1 cellular context compared by ENCODE assay signal in the genomic region with DNA sequence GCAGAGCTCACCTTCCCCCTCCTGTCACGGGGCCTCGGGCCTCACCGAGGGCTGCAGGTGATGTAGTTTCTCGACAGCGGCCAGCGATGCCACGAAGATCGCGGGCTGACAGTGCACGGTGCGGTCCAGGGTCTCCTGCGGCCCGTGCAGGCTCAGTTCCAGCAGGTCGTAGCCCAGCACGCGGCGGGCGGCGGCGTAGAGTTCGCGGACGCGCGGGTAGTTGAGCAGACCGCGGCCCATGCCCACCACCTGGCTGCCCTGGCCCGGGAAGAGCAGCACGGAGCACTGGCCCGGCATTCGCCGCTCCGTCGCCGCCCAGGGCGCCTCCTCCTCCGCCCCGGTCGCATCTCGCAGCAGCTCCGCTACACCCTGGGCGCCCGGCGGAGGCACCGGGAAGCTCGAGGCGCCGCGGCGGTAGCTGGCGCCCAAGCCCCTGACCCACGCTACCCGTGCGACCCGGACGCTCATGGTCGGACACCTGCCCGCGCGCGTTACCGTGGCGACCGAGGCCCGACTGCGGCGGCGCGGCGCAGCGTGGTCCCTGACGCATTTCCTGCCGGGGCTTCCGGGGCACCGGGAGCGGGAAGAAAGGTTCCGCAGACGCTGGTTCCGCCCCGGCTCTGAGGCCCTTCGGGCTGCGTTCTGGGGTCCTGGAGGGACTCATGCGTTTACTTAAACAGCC.
TF ChIP-seq lines count a peak whose summit lies in the region.

A gene with protein sequence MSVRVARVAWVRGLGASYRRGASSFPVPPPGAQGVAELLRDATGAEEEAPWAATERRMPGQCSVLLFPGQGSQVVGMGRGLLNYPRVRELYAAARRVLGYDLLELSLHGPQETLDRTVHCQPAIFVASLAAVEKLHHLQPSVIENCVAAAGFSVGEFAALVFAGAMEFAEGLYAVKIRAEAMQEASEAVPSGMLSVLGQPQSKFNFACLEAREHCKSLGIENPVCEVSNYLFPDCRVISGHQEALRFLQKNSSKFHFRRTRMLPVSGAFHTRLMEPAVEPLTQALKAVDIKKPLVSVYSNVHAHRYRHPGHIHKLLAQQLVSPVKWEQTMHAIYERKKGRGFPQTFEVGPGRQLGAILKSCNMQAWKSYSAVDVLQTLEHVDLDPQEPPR (minus strand): TSS at position 518 of the 682 bp plus-strand sequence. CDS start 50 bp downstream, at position 468.

TF ChIP-seq in HEK293, 187 proteins besides CTCF, POLR2A, EP300 and RAD21 (continued from another document):
- TF ChIP-seq ZNF48 (tag by site-specific recombination; IDR thresholded peaks at IDR 0.05) (no peak), GLIS1 (tag by site-specific recombination; IDR thresholded peaks at IDR 0.05) (0 out of 2 replicates have a peak, but pooled peaks have one; percentile 6), ZNF239 (tag by site-specific recombination; IDR thresholded peaks at IDR 0.05) (no peak), ZNF473 (tag by site-specific recombination; IDR thresholded peaks at IDR 0.05) (no peak), ZNF354C (tag by site-specific recombination; IDR thresholded peaks at IDR 0.05; ENCODE audit: borderline replicate concordance, low read depth) (no peak), KLF8 (tag by site-specific recombination; IDR thresholded peaks at IDR 0.05) (peak; percentile 61; the same call in 1 of the 2 replicates), ZBTB1 (tag by site-specific recombination; IDR thresholded peaks at IDR 0.05) (no peak), ZNF133 (tag by site-specific recombination; IDR thresholded peaks at IDR 0.05) (no peak), MZF1 (tag by site-specific recombination; IDR thresholded peaks at IDR 0.05; ENCODE audit: borderline replicate concordance) (no peak), ZNF311 (tag by site-specific recombination; IDR thresholded peaks at IDR 0.05; ENCODE audit: borderline replicate concordance) (no peak), ZNF274 (IDR thresholded peaks at IDR 0.05; ENCODE audit: low read length) (no peak), ZNF274 (tag by site-specific recombination; IDR thresholded peaks at IDR 0.05; ENCODE audit: borderline replicate concordance) (no peak), ZNF302 (tag by site-specific recombination; IDR thresholded peaks at IDR 0.05; ENCODE audit: low read depth) (no peak), ZIC2 (tag by site-specific recombination; IDR thresholded peaks at IDR 0.05) (peak; percentile 15; the same call in 1 of the 2 replicates), YY2 (tag by site-specific recombination; IDR thresholded peaks at IDR 0.05) (peak; percentile 70), ZNF121 (tag by site-specific recombination; IDR thresholded peaks at IDR 0.05) (peak; percentile 97), HOXC10 (CRISPR knock-in tag; IDR thresholded peaks at IDR 0.05) (no peak), ZNF140 (tag by site-specific recombination; IDR thresholded peaks at IDR 0.05) (no peak)
- TF ChIP-seq, protein P1, sequence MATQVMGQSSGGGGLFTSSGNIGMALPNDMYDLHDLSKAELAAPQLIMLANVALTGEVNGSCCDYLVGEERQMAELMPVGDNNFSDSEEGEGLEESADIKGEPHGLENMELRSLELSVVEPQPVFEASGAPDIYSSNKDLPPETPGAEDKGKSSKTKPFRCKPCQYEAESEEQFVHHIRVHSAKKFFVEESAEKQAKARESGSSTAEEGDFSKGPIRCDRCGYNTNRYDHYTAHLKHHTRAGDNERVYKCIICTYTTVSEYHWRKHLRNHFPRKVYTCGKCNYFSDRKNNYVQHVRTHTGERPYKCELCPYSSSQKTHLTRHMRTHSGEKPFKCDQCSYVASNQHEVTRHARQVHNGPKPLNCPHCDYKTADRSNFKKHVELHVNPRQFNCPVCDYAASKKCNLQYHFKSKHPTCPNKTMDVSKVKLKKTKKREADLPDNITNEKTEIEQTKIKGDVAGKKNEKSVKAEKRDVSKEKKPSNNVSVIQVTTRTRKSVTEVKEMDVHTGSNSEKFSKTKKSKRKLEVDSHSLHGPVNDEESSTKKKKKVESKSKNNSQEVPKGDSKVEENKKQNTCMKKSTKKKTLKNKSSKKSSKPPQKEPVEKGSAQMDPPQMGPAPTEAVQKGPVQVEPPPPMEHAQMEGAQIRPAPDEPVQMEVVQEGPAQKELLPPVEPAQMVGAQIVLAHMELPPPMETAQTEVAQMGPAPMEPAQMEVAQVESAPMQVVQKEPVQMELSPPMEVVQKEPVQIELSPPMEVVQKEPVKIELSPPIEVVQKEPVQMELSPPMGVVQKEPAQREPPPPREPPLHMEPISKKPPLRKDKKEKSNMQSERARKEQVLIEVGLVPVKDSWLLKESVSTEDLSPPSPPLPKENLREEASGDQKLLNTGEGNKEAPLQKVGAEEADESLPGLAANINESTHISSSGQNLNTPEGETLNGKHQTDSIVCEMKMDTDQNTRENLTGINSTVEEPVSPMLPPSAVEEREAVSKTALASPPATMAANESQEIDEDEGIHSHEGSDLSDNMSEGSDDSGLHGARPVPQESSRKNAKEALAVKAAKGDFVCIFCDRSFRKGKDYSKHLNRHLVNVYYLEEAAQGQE (tag by site-specific recombination; IDR thresholded peaks at IDR 0.05) = no peak
- TF ChIP-seq, protein P2, sequence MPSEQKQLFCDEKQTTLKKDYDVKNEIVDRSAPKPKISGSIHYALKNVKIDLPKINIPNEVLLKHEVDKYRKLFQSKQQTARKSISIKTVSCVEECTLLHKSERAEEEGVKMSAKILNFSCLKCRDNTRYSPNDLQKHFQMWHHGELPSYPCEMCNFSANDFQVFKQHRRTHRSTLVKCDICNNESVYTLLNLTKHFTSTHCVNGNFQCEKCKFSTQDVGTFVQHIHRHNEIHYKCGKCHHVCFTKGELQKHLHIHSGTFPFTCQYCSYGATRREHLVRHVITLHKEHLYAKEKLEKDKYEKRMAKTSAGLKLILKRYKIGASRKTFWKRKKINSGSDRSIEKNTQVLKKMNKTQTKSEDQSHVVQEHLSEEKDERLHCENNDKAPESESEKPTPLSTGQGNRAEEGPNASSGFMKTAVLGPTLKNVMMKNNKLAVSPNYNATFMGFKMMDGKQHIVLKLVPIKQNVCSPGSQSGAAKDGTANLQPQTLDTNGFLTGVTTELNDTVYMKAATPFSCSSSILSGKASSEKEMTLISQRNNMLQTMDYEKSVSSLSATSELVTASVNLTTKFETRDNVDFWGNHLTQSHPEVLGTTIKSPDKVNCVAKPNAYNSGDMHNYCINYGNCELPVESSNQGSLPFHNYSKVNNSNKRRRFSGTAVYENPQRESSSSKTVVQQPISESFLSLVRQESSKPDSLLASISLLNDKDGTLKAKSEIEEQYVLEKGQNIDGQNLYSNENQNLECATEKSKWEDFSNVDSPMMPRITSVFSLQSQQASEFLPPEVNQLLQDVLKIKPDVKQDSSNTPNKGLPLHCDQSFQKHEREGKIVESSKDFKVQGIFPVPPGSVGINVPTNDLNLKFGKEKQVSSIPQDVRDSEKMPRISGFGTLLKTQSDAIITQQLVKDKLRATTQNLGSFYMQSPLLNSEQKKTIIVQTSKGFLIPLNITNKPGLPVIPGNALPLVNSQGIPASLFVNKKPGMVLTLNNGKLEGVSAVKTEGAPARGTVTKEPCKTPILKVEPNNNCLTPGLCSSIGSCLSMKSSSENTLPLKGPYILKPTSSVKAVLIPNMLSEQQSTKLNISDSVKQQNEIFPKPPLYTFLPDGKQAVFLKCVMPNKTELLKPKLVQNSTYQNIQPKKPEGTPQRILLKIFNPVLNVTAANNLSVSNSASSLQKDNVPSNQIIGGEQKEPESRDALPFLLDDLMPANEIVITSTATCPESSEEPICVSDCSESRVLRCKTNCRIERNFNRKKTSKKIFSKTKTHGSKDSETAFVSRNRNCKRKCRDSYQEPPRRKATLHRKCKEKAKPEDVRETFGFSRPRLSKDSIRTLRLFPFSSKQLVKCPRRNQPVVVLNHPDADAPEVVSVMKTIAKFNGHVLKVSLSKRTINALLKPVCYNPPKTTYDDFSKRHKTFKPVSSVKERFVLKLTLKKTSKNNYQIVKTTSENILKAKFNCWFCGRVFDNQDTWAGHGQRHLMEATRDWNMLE (tag by site-specific recombination; conservative IDR thresholded peaks at IDR 0.05; ENCODE audit: low read depth) = peak; percentile 95
TF ChIP-seq in HEK293: peak in this region for 49.
